In the genomic region with DNA sequence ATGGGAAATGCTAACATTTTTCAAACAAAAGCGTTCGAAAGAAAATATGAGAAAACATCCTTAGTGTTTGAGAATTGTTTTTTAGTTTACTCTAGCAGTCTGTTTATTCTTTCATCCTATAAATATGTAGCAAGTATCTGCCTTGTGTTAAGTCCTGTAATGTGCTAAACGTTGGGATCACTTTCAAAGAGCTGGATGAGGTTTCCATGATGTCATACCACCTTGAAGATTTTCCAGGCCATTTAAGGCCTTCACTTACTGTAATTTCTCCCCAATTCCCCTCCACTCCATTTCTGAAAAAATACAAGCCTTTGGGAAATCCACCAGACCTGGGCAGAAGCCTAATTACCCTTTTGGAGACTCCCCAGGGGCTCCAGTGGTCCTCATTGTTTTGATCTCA, we compare ENCODE assay signal across 12 cellular contexts. TPM values are rescaled to one million over a fixed set of nuclear protein-coding genes. Genes with fewer than 3 reads are reported as not detected.
DNase-seq lines count a peak whose midpoint lies in the region; ATAC-seq and TF ChIP-seq lines count a peak whose summit lies in the region.
"Had no signal": no experiment of that assay in that cellular context is flagged by ENCODE, and none has a peak within 500 bp of the region (broad histone marks: within the 10 kb centered on the region; RNA-seq: fewer than 3 reads in every experiment).

No MANE protein-coding gene starts in this region.

- H4K8ac ChIP-seq in mesenchymal stem cell (ENCODE audit: low read length) = no peak overlapping the region

- peaks cover 4% of the 10 kb centered on the region for H3K36me3 Mint-ChIP-seq in natural killer cell treated with Interleukin-12 subunit alpha and Interleukin-12 subunit beta and Interleukin-15 and Interleukin-18, amount 100 ng/mL, for 72 hours
- no peaks in the 10 kb centered on the region for H3K36me3 Mint-ChIP-seq in natural killer cell
- H3K36me3 Mint-ChIP-seq in activated CD8-positive, alpha-beta memory T cell treated with anti-CD3 and anti-CD28 coated beads, Interleukin-2, amount 10 ng/mL, durations not matched to agents 7 days and 5 days = peaks cover 6% of the 10 kb centered on the region

- H3K9me3 ChIP-seq in adipocyte (ENCODE audit: control insufficient read depth, low read length) (no peaks in the 10 kb centered on the region), mesenchymal stem cell (ENCODE audit: control insufficient read depth, low read length) (no peaks in the 10 kb centered on the region)

- ATAC-seq in natural killer cell treated with Interleukin-12 subunit alpha and Interleukin-12 subunit beta and Interleukin-15 and Interleukin-18, amount 100 ng/mL, for 72 hours = no peak
- ATAC-seq in natural killer cell = no peak
- no peak for ATAC-seq in activated CD8-positive, alpha-beta memory T cell treated with anti-CD3 and anti-CD28 coated beads, Interleukin-2, amount 10 ng/mL, durations not matched to agents 7 days and 5 days
- no peak for ATAC-seq in GM18873 (IDR thresholded peaks at IDR 0.05; ENCODE audit: low FRiP score, unreplicated experiment)
- ATAC-seq: left ventricle myocardium superior had no signal

- no peak overlapping the region for H3K14ac ChIP-seq in mesenchymal stem cell (ENCODE audit: low read length in 2 of 2)

- no peak overlapping the region for H2AFZ ChIP-seq in mesenchymal stem cell (ENCODE audit: low read depth, low read length)

- no peak overlapping the region for H3K4ac ChIP-seq in mesenchymal stem cell (ENCODE audit: low read depth in 1 of 2, low read length in 2 of 2)

- no peak overlapping the region for H3K18ac ChIP-seq in mesenchymal stem cell (ENCODE audit: low read depth in 1 of 2, low read length in 2 of 2)

- no peak overlapping the region for H3K4me2 ChIP-seq in mesenchymal stem cell (ENCODE audit: low read length, poor library complexity, severe bottlenecking)

- no peak overlapping the region for H3K27ac ChIP-seq in mesenchymal stem cell (ENCODE audit: low read length, poor library complexity, severe bottlenecking)

- H3K4me3 ChIP-seq in adipocyte (ENCODE audit: low read length) (no peak overlapping the region), mesenchymal stem cell (ENCODE audit: insufficient read depth in 1 of 2, low read depth in 1 of 2, low read length in 2 of 2) (peak overlapping the region in 1 of 2 experiments; percentile 61)

- H3K4me1 ChIP-seq in adipocyte (ENCODE audit: control insufficient read depth, insufficient read depth, low read length) = peaks cover 20% of the 10 kb centered on the region
- H3K4me1 ChIP-seq in mesenchymal stem cell (ENCODE audit: control insufficient read depth, insufficient read depth, low read depth, low read length) = peaks cover 3% of the 10 kb centered on the region

- peak overlapping the region; percentile 70 for H3K4me3 Mint-ChIP-seq in natural killer cell treated with Interleukin-12 subunit alpha and Interleukin-12 subunit beta and Interleukin-15 and Interleukin-18, amount 100 ng/mL, for 72 hours
- no peak overlapping the region for H3K4me3 Mint-ChIP-seq in natural killer cell
- H3K4me3 Mint-ChIP-seq in activated CD8-positive, alpha-beta memory T cell treated with anti-CD3 and anti-CD28 coated beads, Interleukin-2, amount 10 ng/mL, durations not matched to agents 7 days and 5 days = no peak overlapping the region
- H3K4me3 Mint-ChIP-seq: neural crest cell had no signal

- DNase-seq in natural killer cell treated with Interleukin-12 subunit alpha and Interleukin-12 subunit beta and Interleukin-15 and Interleukin-18, amount 100 ng/mL, for 72 hours (ENCODE audit: low spot score) = no peak
- no peak for DNase-seq in natural killer cell
- DNase-seq in adipocyte (ENCODE audit: low read depth) = peak; percentile 22
- peak; percentile 46 for DNase-seq in mesenchymal stem cell
- no peak for DNase-seq in activated CD8-positive, alpha-beta memory T cell treated with anti-CD3 and anti-CD28 coated beads, Interleukin-2, amount 10 ng/mL, durations not matched to agents 7 days and 5 days
- no peak for DNase-seq in NCI-H2029 (lab: John Stamatoyannopoulos, UW)
- no peak for DNase-seq in hepatic stellate cell (ENCODE audit: low spot score)
- DNase-seq: DMS53, left ventricle myocardium superior, NCI-H1105 treated with DMSO at 0.1 percent for 48 hours had no signal

- WGBS in mesenchymal stem cell = 29% methylated on average over 1 of the region's 3 CpGs

- no peak overlapping the region for H3K9ac ChIP-seq in adipocyte (ENCODE audit: low read length)
- peak overlapping the region; percentile 81 for H3K9ac ChIP-seq in mesenchymal stem cell (ENCODE audit: low read length)

- no peak overlapping the region for H3K23ac ChIP-seq in mesenchymal stem cell (ENCODE audit: low read length in 2 of 2)

- peaks cover 0 to 13% of the 10 kb centered on the region in 2 donors for H3K4me1 Mint-ChIP-seq in natural killer cell treated with Interleukin-12 subunit alpha and Interleukin-12 subunit beta and Interleukin-15 and Interleukin-18, amount 100 ng/mL, for 72 hours (ENCODE audit: low read depth in 2 of 2)
- H3K4me1 Mint-ChIP-seq in natural killer cell = no peaks in the 10 kb centered on the region
- peaks cover 16% of the 10 kb centered on the region for H3K4me1 Mint-ChIP-seq in activated CD8-positive, alpha-beta memory T cell treated with anti-CD3 and anti-CD28 coated beads, Interleukin-2, amount 10 ng/mL, durations not matched to agents 7 days and 5 days
- H3K4me1 Mint-ChIP-seq: neural crest cell had no signal

- no peak overlapping the region for H2BK120ac ChIP-seq in mesenchymal stem cell (ENCODE audit: low read depth, low read length)

- CTCF ChIA-PET in activated CD8-positive, alpha-beta memory T cell treated with anti-CD3 and anti-CD28 coated beads, Interleukin-2, amount 10 ng/mL, durations not matched to agents 7 days and 5 days (lab: Charles Lee) = no interaction called here

- H2AK5ac ChIP-seq in mesenchymal stem cell (ENCODE audit: low read length, severe bottlenecking) = no peak overlapping the region

- no peaks in the 10 kb centered on the region for H3K9me3 Mint-ChIP-seq in natural killer cell treated with Interleukin-12 subunit alpha and Interleukin-12 subunit beta and Interleukin-15 and Interleukin-18, amount 100 ng/mL, for 72 hours
- no peaks in the 10 kb centered on the region for H3K9me3 Mint-ChIP-seq in natural killer cell
- H3K9me3 Mint-ChIP-seq in activated CD8-positive, alpha-beta memory T cell treated with anti-CD3 and anti-CD28 coated beads, Interleukin-2, amount 10 ng/mL, durations not matched to agents 7 days and 5 days (ENCODE audit: low read depth) = no peaks in the 10 kb centered on the region

- H3K36me3 ChIP-seq in adipocyte (ENCODE audit: control insufficient read depth, insufficient read depth, low read length, severe bottlenecking) = no peaks in the 10 kb centered on the region
- no peaks in the 10 kb centered on the region for H3K36me3 ChIP-seq in mesenchymal stem cell (ENCODE audit: control insufficient read depth in 1 of 2, insufficient read depth in 2 of 2, low read depth in 1 of 2, low read length in 2 of 2)

- peaks cover 14 to 15% of the 10 kb centered on the region in 2 donors for H3K27me3 Mint-ChIP-seq in natural killer cell treated with Interleukin-12 subunit alpha and Interleukin-12 subunit beta and Interleukin-15 and Interleukin-18, amount 100 ng/mL, for 72 hours
- H3K27me3 Mint-ChIP-seq in natural killer cell (ENCODE audit: low read depth in 2 of 2) = peaks cover 7 to 30% of the 10 kb centered on the region in 2 donors
- H3K27me3 Mint-ChIP-seq in activated CD8-positive, alpha-beta memory T cell treated with anti-CD3 and anti-CD28 coated beads, Interleukin-2, amount 10 ng/mL, durations not matched to agents 7 days and 5 days = no peaks in the 10 kb centered on the region

- H3K27ac Mint-ChIP-seq in natural killer cell treated with Interleukin-12 subunit alpha and Interleukin-12 subunit beta and Interleukin-15 and Interleukin-18, amount 100 ng/mL, for 72 hours = peak overlapping the region in 1 of 2 donors; percentile 78
- H3K27ac Mint-ChIP-seq in natural killer cell = no peak overlapping the region
- no peak overlapping the region for H3K27ac Mint-ChIP-seq in activated CD8-positive, alpha-beta memory T cell treated with anti-CD3 and anti-CD28 coated beads, Interleukin-2, amount 10 ng/mL, durations not matched to agents 7 days and 5 days

- H3K27me3 ChIP-seq in adipocyte (replicated peaks; ENCODE audit: control insufficient read depth, insufficient read depth, low read length) (no peaks in the 10 kb centered on the region), mesenchymal stem cell (ENCODE audit: control insufficient read depth in 1 of 2, insufficient read depth in 1 of 2, low read length in 2 of 2) (no peaks in the 10 kb centered on the region)

- no peak overlapping the region for H4K91ac ChIP-seq in mesenchymal stem cell (ENCODE audit: low read length)

- H3K79me1 ChIP-seq in mesenchymal stem cell (replicated peaks; ENCODE audit: low read length, poor library complexity, severe bottlenecking) = no peaks in the 10 kb centered on the region

- TF ChIP-seq CTCF in natural killer cell (IDR thresholded peaks at IDR 0.05) = no peak

- intact Hi-C loops in natural killer cell (cut with micrococcal nuclease) = no loop called here

- H2BK5ac ChIP-seq in mesenchymal stem cell (ENCODE audit: low read depth, low read length, poor library complexity, severe bottlenecking) = no peak overlapping the region

- H2BK12ac ChIP-seq in mesenchymal stem cell (ENCODE audit: low read length in 2 of 2) = no peak overlapping the region

- H2BK15ac ChIP-seq in mesenchymal stem cell (ENCODE audit: low read depth, poor library complexity, severe bottlenecking) = no peak overlapping the region

RNA-seq across cellular contexts. Expression of a gene that starts 24.2 kb away (rescaled TPM):
- total RNA-seq in natural killer cell treated with Interleukin-12 subunit alpha and Interleukin-12 subunit beta and Interleukin-15 and Interleukin-18, amount 100 ng/mL, for 72 hours = 10 to 100 TPM; 10.1 to 20.9 TPM
- 10 to 100 TPM; 14.4 to 19.9 (median 17.1) TPM for total RNA-seq in natural killer cell
- 22.5 TPM for polyA plus RNA-seq in mesenchymal stem cell (2013, experiment 1 of 2)
- polyA plus RNA-seq in mesenchymal stem cell (2013, experiment 2 of 2) = 24.9 TPM
- total RNA-seq in activated CD8-positive, alpha-beta memory T cell treated with anti-CD3 and anti-CD28 coated beads, Interleukin-2, amount 10 ng/mL, durations not matched to agents 7 days and 5 days = 10 to 100 TPM; 13.6 to 18.7 TPM

Comparison
In these comparisons a context has a peak if more than half of its experiments do, and no peak if none do; other contexts are left out.
1. DNase-seq: peak in adipocyte (single experiment) and mesenchymal stem cell (single experiment); none in natural killer cell treated with Interleukin-12 subunit alpha and Interleukin-12 subunit beta and Interleukin-15 and Interleukin-18, amount 100 ng/mL, for 72 hours (single experiment), natural killer cell (single experiment), activated CD8-positive, alpha-beta memory T cell treated with anti-CD3 and anti-CD28 coated beads, Interleukin-2, amount 10 ng/mL, durations not matched to agents 7 days and 5 days (single experiment), NCI-H2029 (single experiment) and hepatic stellate cell (single experiment).